Comparison of ENCODE assay signal across 1 cellular context in the genomic region with DNA sequence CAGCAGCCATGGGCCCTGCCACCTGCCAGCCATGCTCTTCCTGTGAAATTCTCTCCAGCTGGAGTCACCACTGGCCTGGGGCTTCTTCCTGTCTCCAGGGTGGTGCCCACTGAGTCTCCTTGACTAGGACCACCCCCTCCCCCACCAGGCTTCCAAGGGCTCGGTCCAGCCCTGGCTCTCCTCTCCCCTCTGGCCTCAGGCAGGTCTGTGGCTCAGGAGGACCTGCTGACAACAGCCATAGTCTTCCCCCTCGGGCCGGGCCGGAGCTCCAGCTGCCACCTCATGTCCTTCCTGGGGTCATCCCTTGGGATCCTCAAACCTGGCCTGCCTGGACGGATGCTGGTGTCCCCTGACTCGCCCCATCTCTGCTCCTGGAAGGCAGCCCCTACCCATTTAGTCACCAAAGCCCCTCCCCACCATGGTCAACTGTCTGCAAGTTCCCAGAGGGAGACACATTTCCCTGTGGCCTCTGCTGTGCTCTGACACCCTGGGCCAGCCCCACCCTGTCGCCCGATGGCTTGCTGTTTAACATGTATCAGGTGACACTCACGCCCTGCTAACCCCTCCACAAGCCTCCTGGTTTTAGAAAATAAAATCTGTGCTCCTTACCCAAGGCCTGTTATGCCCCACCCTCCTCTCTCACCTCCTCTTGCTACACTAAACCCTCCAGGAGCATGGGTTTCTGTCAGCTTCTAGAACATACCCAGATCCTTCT.
TF ChIP-seq lines count a peak whose summit lies in the region.

No MANE protein-coding gene starts in this region.

TF ChIP-seq in H1, 55 proteins besides CTCF, POLR2A, EP300 and RAD21:
- TF ChIP-seq NANOG (IDR thresholded peaks at IDR 0.05; ENCODE audit: insufficient read depth, low read depth, low read length, poor library complexity, severe bottlenecking) (no peak), JUN (IDR thresholded peaks at IDR 0.05; ENCODE audit: low read depth, low read length) (no peak), CTBP2 (IDR thresholded peaks at IDR 0.05; ENCODE audit: borderline replicate concordance, insufficient read depth, insufficient read length, low read length) (no peak), TBP (IDR thresholded peaks at IDR 0.05; ENCODE audit: low read depth, low read length) (no peak), HDAC2 (IDR thresholded peaks at IDR 0.05; ENCODE audit: borderline replicate concordance in 1 of 2, low read depth in 2 of 2, low read length in 2 of 2) (no peak), TAF7 (optimal IDR thresholded peaks at IDR 0.05; ENCODE audit: borderline replicate concordance, low read depth, low read length) (no peak), BRCA1 (IDR thresholded peaks at IDR 0.05; ENCODE audit: low read depth, low read length) (no peak), RBBP5 (IDR thresholded peaks at IDR 0.05; ENCODE audit: borderline replicate concordance, low read depth, low read length) (no peak), SP4 (IDR thresholded peaks at IDR 0.05; ENCODE audit: low read length) (no peak), EZH2 (IDR thresholded peaks at IDR 0.05; ENCODE audit: low read depth, low read length, severe bottlenecking) (no peak), ASH2L (IDR thresholded peaks at IDR 0.05; ENCODE audit: low read length) (no peak), CEBPB (IDR thresholded peaks at IDR 0.05; ENCODE audit: low read depth, low read length) (no peak), CHD2 (IDR thresholded peaks at IDR 0.05; ENCODE audit: low read length) (no peak), POU5F1 (IDR thresholded peaks at IDR 0.05; ENCODE audit: low read depth, low read length) (no peak), SIN3A (conservative IDR thresholded peaks at IDR 0.05 in 1 of 2, IDR thresholded peaks at IDR 0.05 in 1 of 2; ENCODE audit: low read depth in 1 of 2, low read length in 2 of 2) (no peak)
- TF ChIP-seq, protein P1, sequence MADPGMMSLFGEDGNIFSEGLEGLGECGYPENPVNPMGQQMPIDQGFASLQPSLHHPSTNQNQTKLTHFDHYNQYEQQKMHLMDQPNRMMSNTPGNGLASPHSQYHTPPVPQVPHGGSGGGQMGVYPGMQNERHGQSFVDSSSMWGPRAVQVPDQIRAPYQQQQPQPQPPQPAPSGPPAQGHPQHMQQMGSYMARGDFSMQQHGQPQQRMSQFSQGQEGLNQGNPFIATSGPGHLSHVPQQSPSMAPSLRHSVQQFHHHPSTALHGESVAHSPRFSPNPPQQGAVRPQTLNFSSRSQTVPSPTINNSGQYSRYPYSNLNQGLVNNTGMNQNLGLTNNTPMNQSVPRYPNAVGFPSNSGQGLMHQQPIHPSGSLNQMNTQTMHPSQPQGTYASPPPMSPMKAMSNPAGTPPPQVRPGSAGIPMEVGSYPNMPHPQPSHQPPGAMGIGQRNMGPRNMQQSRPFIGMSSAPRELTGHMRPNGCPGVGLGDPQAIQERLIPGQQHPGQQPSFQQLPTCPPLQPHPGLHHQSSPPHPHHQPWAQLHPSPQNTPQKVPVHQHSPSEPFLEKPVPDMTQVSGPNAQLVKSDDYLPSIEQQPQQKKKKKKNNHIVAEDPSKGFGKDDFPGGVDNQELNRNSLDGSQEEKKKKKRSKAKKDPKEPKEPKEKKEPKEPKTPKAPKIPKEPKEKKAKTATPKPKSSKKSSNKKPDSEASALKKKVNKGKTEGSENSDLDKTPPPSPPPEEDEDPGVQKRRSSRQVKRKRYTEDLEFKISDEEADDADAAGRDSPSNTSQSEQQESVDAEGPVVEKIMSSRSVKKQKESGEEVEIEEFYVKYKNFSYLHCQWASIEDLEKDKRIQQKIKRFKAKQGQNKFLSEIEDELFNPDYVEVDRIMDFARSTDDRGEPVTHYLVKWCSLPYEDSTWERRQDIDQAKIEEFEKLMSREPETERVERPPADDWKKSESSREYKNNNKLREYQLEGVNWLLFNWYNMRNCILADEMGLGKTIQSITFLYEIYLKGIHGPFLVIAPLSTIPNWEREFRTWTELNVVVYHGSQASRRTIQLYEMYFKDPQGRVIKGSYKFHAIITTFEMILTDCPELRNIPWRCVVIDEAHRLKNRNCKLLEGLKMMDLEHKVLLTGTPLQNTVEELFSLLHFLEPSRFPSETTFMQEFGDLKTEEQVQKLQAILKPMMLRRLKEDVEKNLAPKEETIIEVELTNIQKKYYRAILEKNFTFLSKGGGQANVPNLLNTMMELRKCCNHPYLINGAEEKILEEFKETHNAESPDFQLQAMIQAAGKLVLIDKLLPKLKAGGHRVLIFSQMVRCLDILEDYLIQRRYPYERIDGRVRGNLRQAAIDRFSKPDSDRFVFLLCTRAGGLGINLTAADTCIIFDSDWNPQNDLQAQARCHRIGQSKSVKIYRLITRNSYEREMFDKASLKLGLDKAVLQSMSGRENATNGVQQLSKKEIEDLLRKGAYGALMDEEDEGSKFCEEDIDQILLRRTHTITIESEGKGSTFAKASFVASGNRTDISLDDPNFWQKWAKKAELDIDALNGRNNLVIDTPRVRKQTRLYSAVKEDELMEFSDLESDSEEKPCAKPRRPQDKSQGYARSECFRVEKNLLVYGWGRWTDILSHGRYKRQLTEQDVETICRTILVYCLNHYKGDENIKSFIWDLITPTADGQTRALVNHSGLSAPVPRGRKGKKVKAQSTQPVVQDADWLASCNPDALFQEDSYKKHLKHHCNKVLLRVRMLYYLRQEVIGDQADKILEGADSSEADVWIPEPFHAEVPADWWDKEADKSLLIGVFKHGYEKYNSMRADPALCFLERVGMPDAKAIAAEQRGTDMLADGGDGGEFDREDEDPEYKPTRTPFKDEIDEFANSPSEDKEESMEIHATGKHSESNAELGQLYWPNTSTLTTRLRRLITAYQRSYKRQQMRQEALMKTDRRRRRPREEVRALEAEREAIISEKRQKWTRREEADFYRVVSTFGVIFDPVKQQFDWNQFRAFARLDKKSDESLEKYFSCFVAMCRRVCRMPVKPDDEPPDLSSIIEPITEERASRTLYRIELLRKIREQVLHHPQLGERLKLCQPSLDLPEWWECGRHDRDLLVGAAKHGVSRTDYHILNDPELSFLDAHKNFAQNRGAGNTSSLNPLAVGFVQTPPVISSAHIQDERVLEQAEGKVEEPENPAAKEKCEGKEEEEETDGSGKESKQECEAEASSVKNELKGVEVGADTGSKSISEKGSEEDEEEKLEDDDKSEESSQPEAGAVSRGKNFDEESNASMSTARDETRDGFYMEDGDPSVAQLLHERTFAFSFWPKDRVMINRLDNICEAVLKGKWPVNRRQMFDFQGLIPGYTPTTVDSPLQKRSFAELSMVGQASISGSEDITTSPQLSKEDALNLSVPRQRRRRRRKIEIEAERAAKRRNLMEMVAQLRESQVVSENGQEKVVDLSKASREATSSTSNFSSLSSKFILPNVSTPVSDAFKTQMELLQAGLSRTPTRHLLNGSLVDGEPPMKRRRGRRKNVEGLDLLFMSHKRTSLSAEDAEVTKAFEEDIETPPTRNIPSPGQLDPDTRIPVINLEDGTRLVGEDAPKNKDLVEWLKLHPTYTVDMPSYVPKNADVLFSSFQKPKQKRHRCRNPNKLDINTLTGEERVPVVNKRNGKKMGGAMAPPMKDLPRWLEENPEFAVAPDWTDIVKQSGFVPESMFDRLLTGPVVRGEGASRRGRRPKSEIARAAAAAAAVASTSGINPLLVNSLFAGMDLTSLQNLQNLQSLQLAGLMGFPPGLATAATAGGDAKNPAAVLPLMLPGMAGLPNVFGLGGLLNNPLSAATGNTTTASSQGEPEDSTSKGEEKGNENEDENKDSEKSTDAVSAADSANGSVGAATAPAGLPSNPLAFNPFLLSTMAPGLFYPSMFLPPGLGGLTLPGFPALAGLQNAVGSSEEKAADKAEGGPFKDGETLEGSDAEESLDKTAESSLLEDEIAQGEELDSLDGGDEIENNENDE (IDR thresholded peaks at IDR 0.05; ENCODE audit: insufficient replicate concordance, low read length): no peak
- TF ChIP-seq, protein P2, sequence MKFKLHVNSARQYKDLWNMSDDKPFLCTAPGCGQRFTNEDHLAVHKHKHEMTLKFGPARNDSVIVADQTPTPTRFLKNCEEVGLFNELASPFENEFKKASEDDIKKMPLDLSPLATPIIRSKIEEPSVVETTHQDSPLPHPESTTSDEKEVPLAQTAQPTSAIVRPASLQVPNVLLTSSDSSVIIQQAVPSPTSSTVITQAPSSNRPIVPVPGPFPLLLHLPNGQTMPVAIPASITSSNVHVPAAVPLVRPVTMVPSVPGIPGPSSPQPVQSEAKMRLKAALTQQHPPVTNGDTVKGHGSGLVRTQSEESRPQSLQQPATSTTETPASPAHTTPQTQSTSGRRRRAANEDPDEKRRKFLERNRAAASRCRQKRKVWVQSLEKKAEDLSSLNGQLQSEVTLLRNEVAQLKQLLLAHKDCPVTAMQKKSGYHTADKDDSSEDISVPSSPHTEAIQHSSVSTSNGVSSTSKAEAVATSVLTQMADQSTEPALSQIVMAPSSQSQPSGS (IDR thresholded peaks at IDR 0.05; ENCODE audit: low read length): no peak
